Comparison of ENCODE assay signal across 1 cellular context in genomic region chr11:57649826-57650738, GRCh38.
TF ChIP-seq lines count a peak whose summit lies in the region.

Gene YPEL4 (minus strand): TSS chr11:57649912. CDS start chr11:57647107, 2,805 bp downstream.

TF ChIP-seq in HEK293, 187 proteins besides CTCF, POLR2A, EP300 and RAD21 (continued from another document and continues in another):
- TF ChIP-seq ZNF2 (tag by site-specific recombination; IDR thresholded peaks at IDR 0.05) = no peak
- no peak for TF ChIP-seq KLF16 (tag by site-specific recombination; IDR thresholded peaks at IDR 0.05)
- no peak for TF ChIP-seq ZNF221 (tag by site-specific recombination; IDR thresholded peaks at IDR 0.05; ENCODE audit: borderline replicate concordance)
- TF ChIP-seq ZNF624 (tag by site-specific recombination; IDR thresholded peaks at IDR 0.05) = no peak
- TF ChIP-seq ZNF341 (tag by site-specific recombination; IDR thresholded peaks at IDR 0.05; ENCODE audit: low read depth) = no peak
- TF ChIP-seq, protein P1, sequence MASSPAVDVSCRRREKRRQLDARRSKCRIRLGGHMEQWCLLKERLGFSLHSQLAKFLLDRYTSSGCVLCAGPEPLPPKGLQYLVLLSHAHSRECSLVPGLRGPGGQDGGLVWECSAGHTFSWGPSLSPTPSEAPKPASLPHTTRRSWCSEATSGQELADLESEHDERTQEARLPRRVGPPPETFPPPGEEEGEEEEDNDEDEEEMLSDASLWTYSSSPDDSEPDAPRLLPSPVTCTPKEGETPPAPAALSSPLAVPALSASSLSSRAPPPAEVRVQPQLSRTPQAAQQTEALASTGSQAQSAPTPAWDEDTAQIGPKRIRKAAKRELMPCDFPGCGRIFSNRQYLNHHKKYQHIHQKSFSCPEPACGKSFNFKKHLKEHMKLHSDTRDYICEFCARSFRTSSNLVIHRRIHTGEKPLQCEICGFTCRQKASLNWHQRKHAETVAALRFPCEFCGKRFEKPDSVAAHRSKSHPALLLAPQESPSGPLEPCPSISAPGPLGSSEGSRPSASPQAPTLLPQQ (tag by site-specific recombination; IDR thresholded peaks at IDR 0.05) = 0 out of 2 replicates have a peak, but pooled peaks have one; percentile 24
- no peak for TF ChIP-seq OVOL3 (tag by site-specific recombination; IDR thresholded peaks at IDR 0.05)
- TF ChIP-seq SETDB1 (IDR thresholded peaks at IDR 0.05; ENCODE audit: insufficient read length, low read length) = no peak
- peak; percentile 54 for TF ChIP-seq ZNF366 (tag by site-specific recombination; conservative IDR thresholded peaks at IDR 0.05)
- no peak for TF ChIP-seq ZNF473 (tag by site-specific recombination; IDR thresholded peaks at IDR 0.05)
- TF ChIP-seq ZNF677 (tag by site-specific recombination; IDR thresholded peaks at IDR 0.05) = no peak
- TF ChIP-seq, protein P2, sequence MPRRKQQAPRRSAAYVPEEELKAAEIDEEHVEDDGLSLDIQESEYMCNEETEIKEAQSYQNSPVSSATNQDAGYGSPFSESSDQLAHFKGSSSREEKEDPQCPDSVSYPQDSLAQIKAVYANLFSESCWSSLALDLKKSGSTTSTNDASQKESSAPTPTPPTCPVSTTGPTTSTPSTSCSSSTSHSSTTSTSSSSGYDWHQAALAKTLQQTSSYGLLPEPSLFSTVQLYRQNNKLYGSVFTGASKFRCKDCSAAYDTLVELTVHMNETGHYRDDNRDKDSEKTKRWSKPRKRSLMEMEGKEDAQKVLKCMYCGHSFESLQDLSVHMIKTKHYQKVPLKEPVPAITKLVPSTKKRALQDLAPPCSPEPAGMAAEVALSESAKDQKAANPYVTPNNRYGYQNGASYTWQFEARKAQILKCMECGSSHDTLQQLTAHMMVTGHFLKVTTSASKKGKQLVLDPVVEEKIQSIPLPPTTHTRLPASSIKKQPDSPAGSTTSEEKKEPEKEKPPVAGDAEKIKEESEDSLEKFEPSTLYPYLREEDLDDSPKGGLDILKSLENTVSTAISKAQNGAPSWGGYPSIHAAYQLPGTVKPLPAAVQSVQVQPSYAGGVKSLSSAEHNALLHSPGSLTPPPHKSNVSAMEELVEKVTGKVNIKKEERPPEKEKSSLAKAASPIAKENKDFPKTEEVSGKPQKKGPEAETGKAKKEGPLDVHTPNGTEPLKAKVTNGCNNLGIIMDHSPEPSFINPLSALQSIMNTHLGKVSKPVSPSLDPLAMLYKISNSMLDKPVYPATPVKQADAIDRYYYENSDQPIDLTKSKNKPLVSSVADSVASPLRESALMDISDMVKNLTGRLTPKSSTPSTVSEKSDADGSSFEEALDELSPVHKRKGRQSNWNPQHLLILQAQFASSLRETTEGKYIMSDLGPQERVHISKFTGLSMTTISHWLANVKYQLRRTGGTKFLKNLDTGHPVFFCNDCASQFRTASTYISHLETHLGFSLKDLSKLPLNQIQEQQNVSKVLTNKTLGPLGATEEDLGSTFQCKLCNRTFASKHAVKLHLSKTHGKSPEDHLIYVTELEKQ (tag by site-specific recombination; IDR thresholded peaks at IDR 0.05; ENCODE audit: borderline replicate concordance) = no peak
- TF ChIP-seq ZNF133 (tag by site-specific recombination; IDR thresholded peaks at IDR 0.05) = 0 out of 2 replicates have a peak, but pooled peaks have one; percentile 12
- no peak for TF ChIP-seq MZF1 (tag by site-specific recombination; IDR thresholded peaks at IDR 0.05; ENCODE audit: borderline replicate concordance)
- no peak for TF ChIP-seq ZNF280D (tag by site-specific recombination; IDR thresholded peaks at IDR 0.05)
- peak; percentile 30; the same call in 1 of the 2 replicates for TF ChIP-seq ZBTB20 (tag by site-specific recombination; IDR thresholded peaks at IDR 0.05)
- TF ChIP-seq, protein P3, sequence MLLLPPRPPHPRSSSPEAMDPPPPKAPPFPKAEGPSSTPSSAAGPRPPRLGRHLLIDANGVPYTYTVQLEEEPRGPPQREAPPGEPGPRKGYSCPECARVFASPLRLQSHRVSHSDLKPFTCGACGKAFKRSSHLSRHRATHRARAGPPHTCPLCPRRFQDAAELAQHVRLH (tag by site-specific recombination; IDR thresholded peaks at IDR 0.05) = no peak
- no peak for TF ChIP-seq ZNF48 (tag by site-specific recombination; IDR thresholded peaks at IDR 0.05)
- TF ChIP-seq ZNF311 (tag by site-specific recombination; IDR thresholded peaks at IDR 0.05; ENCODE audit: borderline replicate concordance) = no peak
- TF ChIP-seq ZNF157 (tag by site-specific recombination; IDR thresholded peaks at IDR 0.05) = no peak
- TF ChIP-seq ZNF169 (tag by site-specific recombination; IDR thresholded peaks at IDR 0.05) = no peak
- TF ChIP-seq ZNF843 (tag by site-specific recombination; IDR thresholded peaks at IDR 0.05) = no peak
- no peak for TF ChIP-seq ZNF223 (tag by site-specific recombination; IDR thresholded peaks at IDR 0.05)
- no peak for TF ChIP-seq ZNF214 (tag by site-specific recombination; IDR thresholded peaks at IDR 0.05; ENCODE audit: borderline replicate concordance)
- no peak for TF ChIP-seq ZFP3 (tag by site-specific recombination; IDR thresholded peaks at IDR 0.05; ENCODE audit: low read depth)
- TF ChIP-seq ZNF37A (tag by site-specific recombination; IDR thresholded peaks at IDR 0.05) = no peak
- TF ChIP-seq, protein P4, sequence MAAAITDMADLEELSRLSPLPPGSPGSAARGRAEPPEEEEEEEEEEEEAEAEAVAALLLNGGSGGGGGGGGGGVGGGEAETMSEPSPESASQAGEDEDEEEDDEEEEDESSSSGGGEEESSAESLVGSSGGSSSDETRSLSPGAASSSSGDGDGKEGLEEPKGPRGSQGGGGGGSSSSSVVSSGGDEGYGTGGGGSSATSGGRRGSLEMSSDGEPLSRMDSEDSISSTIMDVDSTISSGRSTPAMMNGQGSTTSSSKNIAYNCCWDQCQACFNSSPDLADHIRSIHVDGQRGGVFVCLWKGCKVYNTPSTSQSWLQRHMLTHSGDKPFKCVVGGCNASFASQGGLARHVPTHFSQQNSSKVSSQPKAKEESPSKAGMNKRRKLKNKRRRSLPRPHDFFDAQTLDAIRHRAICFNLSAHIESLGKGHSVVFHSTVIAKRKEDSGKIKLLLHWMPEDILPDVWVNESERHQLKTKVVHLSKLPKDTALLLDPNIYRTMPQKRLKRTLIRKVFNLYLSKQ (tag by site-specific recombination; IDR thresholded peaks at IDR 0.05; ENCODE audit: borderline replicate concordance) = no peak
- TF ChIP-seq ZNF600 (tag by site-specific recombination; IDR thresholded peaks at IDR 0.05) = peak; percentile 65
- no peak for TF ChIP-seq ZNF654 (tag by site-specific recombination; IDR thresholded peaks at IDR 0.05; ENCODE audit: low read depth)
- peak; percentile 72 for TF ChIP-seq EGR2 (tag by site-specific recombination; IDR thresholded peaks at IDR 0.05; ENCODE audit: low read depth)
- TF ChIP-seq ZSCAN5A (tag by site-specific recombination; IDR thresholded peaks at IDR 0.05) = no peak
- TF ChIP-seq, protein P5, sequence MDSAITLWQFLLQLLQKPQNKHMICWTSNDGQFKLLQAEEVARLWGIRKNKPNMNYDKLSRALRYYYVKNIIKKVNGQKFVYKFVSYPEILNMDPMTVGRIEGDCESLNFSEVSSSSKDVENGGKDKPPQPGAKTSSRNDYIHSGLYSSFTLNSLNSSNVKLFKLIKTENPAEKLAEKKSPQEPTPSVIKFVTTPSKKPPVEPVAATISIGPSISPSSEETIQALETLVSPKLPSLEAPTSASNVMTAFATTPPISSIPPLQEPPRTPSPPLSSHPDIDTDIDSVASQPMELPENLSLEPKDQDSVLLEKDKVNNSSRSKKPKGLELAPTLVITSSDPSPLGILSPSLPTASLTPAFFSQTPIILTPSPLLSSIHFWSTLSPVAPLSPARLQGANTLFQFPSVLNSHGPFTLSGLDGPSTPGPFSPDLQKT (IDR thresholded peaks at IDR 0.05; ENCODE audit: borderline replicate concordance, low read depth, low read length) = no peak
- no peak for TF ChIP-seq ZNF16 (tag by site-specific recombination; IDR thresholded peaks at IDR 0.05; ENCODE audit: low read depth)
- TF ChIP-seq ZNF426 (tag by site-specific recombination; IDR thresholded peaks at IDR 0.05) = no peak
- TF ChIP-seq ZNF184 (tag by site-specific recombination; IDR thresholded peaks at IDR 0.05) = no peak
- no peak for TF ChIP-seq ZNF558 (tag by site-specific recombination; IDR thresholded peaks at IDR 0.05)
- no peak for TF ChIP-seq TRIM28 (IDR thresholded peaks at IDR 0.05; ENCODE audit: borderline replicate concordance, low read length)
- no peak for TF ChIP-seq ZSCAN4 (tag by site-specific recombination; IDR thresholded peaks at IDR 0.05)
- no peak for TF ChIP-seq ZNF488 (tag by site-specific recombination; IDR thresholded peaks at IDR 0.05)
- no peak for TF ChIP-seq ZNF280C (tag by site-specific recombination; IDR thresholded peaks at IDR 0.05)
- TF ChIP-seq BCL11A (tag by site-specific recombination; IDR thresholded peaks at IDR 0.05; ENCODE audit: low read depth) = no peak
- TF ChIP-seq, protein P6, sequence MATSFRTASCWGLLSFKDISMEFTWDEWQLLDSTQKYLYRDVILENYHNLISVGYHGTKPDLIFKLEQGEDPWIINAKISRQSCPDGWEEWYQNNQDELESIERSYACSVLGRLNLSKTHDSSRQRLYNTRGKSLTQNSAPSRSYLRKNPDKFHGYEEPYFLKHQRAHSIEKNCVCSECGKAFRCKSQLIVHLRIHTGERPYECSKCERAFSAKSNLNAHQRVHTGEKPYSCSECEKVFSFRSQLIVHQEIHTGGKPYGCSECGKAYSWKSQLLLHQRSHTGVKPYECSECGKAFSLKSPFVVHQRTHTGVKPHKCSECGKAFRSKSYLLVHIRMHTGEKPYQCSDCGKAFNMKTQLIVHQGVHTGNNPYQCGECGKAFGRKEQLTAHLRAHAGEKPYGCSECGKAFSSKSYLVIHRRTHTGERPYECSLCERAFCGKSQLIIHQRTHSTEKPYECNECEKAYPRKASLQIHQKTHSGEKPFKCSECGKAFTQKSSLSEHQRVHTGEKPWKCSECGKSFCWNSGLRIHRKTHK (tag by site-specific recombination; IDR thresholded peaks at IDR 0.05) = no peak
